ENCODE assay signal across 1 cellular context in the genomic region with DNA sequence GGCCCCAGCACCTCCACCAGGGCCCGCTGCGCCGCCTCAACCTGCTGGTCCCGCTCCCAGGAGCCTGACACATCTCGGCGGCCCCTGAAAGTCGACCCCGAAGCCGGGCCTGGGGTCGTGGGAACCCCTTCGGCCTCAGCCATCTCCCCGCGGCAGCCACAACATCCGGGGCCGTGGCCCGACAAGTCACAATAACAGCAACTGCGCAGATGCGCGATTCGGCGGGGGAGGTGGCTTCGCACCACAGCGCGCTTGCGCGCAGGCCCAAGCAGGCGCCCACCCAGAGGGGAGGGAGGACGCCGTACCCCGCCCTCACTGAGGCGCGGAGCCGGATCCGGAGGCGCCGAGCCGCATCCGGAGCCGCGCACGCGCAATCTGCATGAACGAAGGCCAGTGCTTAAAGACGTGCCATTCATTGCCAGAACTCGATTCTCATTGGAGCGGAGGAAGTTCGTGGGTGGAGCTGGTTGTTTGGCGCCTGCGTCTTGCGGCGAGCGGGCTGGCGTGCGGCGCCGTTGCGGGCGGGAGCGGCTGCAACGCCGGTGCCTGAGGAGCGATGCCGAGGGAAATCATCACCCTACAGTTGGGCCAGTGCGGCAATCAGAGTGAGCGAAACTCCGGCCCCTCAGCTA.
TF ChIP-seq lines count a peak whose summit lies in the region.

A gene with protein sequence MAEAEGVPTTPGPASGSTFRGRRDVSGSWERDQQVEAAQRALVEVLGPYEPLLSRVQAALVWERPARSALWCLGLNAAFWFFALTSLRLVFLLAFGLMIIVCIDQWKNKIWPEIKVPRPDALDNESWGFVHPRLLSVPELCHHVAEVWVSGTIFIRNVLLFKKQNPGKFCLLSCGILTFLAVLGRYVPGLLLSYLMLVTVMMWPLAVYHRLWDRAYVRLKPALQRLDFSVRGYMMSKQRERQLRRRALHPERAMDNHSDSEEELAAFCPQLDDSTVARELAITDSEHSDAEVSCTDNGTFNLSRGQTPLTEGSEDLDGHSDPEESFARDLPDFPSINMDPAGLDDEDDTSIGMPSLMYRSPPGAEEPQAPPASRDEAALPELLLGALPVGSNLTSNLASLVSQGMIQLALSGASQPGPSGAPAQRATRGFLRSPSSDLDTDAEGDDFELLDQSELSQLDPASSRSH (minus strand): TSS at position 193 of the 632 bp plus-strand sequence. CDS start 50 bp downstream, at position 143.
A gene (plus strand): TSS at position 502 of the 632 bp plus-strand sequence. CDS start 55 bp downstream, at position 557.

TF ChIP-seq in K562, 482 proteins besides CTCF, POLR2A, EP300 and RAD21 (continued from another document):
- TF ChIP-seq, protein P1, sequence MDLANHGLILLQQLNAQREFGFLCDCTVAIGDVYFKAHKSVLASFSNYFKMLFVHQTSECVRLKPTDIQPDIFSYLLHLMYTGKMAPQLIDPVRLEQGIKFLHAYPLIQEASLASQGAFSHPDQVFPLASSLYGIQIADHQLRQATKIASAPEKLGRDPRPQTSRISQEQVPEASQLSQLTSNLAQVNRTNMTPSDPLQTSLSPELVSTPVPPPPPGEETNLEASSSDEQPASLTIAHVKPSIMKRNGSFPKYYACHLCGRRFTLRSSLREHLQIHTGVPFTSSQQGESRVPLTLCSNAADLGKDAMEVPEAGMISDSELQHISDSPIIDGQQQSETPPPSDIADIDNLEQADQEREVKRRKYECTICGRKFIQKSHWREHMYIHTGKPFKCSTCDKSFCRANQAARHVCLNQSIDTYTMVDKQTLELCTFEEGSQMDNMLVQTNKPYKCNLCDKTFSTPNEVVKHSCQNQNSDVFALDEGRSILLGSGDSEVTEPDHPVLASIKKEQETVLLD (IDR thresholded peaks at IDR 0.05): peak; percentile 91
- TF ChIP-seq, protein P2, sequence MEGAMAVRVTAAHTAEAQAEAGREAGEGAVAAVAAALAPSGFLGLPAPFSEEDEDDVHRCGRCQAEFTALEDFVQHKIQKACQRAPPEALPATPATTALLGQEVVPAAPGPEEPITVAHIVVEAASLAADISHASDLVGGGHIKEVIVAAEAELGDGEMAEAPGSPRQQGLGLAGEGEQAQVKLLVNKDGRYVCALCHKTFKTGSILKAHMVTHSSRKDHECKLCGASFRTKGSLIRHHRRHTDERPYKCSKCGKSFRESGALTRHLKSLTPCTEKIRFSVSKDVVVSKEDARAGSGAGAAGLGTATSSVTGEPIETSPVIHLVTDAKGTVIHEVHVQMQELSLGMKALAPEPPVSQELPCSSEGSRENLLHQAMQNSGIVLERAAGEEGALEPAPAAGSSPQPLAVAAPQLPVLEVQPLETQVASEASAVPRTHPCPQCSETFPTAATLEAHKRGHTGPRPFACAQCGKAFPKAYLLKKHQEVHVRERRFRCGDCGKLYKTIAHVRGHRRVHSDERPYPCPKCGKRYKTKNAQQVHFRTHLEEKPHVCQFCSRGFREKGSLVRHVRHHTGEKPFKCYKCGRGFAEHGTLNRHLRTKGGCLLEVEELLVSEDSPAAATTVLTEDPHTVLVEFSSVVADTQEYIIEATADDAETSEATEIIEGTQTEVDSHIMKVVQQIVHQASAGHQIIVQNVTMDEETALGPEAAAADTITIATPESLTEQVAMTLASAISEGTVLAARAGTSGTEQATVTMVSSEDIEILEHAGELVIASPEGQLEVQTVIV (CRISPR knock-in tag; IDR thresholded peaks at IDR 0.05; ENCODE audit: borderline replicate concordance): no peak
- TF ChIP-seq, protein P3, sequence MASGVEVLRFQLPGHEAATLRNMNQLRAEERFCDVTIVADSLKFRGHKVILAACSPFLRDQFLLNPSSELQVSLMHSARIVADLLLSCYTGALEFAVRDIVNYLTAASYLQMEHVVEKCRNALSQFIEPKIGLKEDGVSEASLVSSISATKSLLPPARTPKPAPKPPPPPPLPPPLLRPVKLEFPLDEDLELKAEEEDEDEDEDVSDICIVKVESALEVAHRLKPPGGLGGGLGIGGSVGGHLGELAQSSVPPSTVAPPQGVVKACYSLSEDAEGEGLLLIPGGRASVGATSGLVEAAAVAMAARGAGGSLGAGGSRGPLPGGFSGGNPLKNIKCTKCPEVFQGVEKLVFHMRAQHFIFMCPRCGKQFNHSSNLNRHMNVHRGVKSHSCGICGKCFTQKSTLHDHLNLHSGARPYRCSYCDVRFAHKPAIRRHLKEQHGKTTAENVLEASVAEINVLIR (CRISPR knock-in tag; IDR thresholded peaks at IDR 0.05): no peak
- TF ChIP-seq, protein P4, sequence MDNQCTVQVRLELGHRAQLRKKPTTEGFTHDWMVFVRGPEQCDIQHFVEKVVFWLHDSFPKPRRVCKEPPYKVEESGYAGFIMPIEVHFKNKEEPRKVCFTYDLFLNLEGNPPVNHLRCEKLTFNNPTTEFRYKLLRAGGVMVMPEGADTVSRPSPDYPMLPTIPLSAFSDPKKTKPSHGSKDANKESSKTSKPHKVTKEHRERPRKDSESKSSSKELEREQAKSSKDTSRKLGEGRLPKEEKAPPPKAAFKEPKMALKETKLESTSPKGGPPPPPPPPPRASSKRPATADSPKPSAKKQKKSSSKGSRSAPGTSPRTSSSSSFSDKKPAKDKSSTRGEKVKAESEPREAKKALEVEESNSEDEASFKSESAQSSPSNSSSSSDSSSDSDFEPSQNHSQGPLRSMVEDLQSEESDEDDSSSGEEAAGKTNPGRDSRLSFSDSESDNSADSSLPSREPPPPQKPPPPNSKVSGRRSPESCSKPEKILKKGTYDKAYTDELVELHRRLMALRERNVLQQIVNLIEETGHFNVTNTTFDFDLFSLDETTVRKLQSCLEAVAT (IDR thresholded peaks at IDR 0.05): 0 out of 4 replicates have a peak, but pooled peaks of 1 of the 2 experiments have one; percentile 1
- TF ChIP-seq, protein P5, sequence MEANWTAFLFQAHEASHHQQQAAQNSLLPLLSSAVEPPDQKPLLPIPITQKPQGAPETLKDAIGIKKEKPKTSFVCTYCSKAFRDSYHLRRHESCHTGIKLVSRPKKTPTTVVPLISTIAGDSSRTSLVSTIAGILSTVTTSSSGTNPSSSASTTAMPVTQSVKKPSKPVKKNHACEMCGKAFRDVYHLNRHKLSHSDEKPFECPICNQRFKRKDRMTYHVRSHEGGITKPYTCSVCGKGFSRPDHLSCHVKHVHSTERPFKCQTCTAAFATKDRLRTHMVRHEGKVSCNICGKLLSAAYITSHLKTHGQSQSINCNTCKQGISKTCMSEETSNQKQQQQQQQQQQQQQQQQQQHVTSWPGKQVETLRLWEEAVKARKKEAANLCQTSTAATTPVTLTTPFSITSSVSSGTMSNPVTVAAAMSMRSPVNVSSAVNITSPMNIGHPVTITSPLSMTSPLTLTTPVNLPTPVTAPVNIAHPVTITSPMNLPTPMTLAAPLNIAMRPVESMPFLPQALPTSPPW (CRISPR knock-in tag; IDR thresholded peaks at IDR 0.05): peak; percentile 83
- TF ChIP-seq, protein P6, sequence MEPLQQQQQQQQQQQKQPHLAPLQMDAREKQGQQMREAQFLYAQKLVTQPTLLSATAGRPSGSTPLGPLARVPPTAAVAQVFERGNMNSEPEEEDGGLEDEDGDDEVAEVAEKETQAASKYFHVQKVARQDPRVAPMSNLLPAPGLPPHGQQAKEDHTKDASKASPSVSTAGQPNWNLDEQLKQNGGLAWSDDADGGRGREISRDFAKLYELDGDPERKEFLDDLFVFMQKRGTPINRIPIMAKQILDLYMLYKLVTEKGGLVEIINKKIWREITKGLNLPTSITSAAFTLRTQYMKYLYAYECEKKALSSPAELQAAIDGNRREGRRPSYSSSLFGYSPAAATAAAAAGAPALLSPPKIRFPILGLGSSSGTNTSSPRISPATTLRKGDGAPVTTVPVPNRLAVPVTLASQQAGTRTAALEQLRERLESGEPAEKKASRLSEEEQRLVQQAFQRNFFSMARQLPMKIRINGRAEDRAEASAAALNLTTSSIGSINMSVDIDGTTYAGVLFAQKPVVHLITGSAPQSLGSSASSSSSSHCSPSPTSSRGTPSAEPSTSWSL (CRISPR knock-in tag; IDR thresholded peaks at IDR 0.05; ENCODE audit: borderline replicate concordance): peak; percentile 31; the same call in 1 of the 2 replicates
- TF ChIP-seq TEAD1 (CRISPR knock-in tag; IDR thresholded peaks at IDR 0.05) (no peak), BCOR (IDR thresholded peaks at IDR 0.05) (no peak)
- TF ChIP-seq, protein P7, sequence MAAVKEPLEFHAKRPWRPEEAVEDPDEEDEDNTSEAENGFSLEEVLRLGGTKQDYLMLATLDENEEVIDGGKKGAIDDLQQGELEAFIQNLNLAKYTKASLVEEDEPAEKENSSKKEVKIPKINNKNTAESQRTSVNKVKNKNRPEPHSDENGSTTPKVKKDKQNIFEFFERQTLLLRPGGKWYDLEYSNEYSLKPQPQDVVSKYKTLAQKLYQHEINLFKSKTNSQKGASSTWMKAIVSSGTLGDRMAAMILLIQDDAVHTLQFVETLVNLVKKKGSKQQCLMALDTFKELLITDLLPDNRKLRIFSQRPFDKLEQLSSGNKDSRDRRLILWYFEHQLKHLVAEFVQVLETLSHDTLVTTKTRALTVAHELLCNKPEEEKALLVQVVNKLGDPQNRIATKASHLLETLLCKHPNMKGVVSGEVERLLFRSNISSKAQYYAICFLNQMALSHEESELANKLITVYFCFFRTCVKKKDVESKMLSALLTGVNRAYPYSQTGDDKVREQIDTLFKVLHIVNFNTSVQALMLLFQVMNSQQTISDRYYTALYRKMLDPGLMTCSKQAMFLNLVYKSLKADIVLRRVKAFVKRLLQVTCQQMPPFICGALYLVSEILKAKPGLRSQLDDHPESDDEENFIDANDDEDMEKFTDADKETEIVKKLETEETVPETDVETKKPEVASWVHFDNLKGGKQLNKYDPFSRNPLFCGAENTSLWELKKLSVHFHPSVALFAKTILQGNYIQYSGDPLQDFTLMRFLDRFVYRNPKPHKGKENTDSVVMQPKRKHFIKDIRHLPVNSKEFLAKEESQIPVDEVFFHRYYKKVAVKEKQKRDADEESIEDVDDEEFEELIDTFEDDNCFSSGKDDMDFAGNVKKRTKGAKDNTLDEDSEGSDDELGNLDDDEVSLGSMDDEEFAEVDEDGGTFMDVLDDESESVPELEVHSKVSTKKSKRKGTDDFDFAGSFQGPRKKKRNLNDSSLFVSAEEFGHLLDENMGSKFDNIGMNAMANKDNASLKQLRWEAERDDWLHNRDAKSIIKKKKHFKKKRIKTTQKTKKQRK (IDR thresholded peaks at IDR 0.05; ENCODE audit: borderline replicate concordance, low read depth, low read length): no peak
